ENCODE assay signal across 9 cellular contexts in the genomic region with DNA sequence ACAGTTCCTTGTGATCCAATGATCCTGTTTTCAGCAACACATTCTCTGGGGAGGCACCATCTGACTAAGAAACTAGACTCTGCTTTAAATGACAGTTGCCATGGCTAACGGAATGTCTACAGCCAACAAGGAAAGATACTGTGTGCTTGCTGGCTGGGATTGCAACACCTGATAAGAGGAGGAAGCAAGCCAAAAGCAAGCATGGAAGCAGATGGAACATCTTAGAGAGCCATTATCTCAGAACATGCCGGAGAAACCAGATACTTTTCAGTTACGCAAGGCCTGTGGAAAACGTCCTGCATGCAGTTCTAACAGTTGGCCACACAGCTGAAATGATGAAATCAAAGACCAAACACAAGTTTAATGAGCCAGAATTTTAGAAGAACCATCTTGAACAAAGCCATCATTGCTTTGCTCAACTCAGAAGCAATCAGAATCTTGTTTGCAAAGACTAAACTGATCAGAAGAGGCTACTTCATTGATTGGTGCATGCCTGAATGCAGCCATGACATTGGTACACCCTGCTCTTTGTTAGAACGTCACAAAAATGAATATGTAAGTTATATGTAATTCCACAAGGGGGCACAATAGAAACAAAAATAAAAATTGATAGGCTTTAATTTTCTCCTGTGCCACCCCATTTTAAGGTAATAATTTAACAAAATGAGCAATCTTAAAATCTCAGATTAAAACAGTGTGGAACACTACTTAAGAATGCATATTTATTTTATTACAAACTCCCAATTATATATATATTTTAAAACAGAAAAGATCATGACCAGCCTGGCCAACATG. TPM values are rescaled to one million over a fixed set of nuclear protein-coding genes. Genes with fewer than 3 reads are reported as not detected.
DNase-seq lines count a peak whose midpoint lies in the region; ATAC-seq, FAIRE-seq and TF ChIP-seq lines count a peak whose summit lies in the region.
"Had no signal": no experiment of that assay in that cellular context is flagged by ENCODE, and none has a peak within 500 bp of the region (broad histone marks: within the 10 kb centered on the region; RNA-seq: fewer than 3 reads in every experiment).

No MANE protein-coding gene starts in this region.

- no peak overlapping the region for H3K4me2 ChIP-seq in GM23338
- no peak overlapping the region for H3K4me2 ChIP-seq in SU-DHL-6 (ENCODE audit: low read depth, low read length, poor library complexity, severe bottlenecking)
- H3K4me2 ChIP-seq in endothelial cell of umbilical vein (ENCODE audit: insufficient read depth, low read length): no peak overlapping the region

- no peaks in the 10 kb centered on the region for H3K79me2 ChIP-seq in GM23338 (replicated peaks; ENCODE audit: insufficient read depth)
- no peaks in the 10 kb centered on the region for H3K79me2 ChIP-seq in SU-DHL-6 (ENCODE audit: insufficient read depth, low read length)
- no peaks in the 10 kb centered on the region for H3K79me2 ChIP-seq in endothelial cell of umbilical vein (ENCODE audit: control insufficient read depth, insufficient read depth, low read length)

- H3K36me3 Mint-ChIP-seq in GM23338 (ENCODE audit: low read depth): no peaks in the 10 kb centered on the region
- H3K36me3 Mint-ChIP-seq: IgD-negative memory B cell had no signal

- BruUV-seq in endothelial cell of umbilical vein (replicated peaks; lab: Mats Ljungman, UMichigan): no TSS peak

- CTCF ChIA-PET in endothelial cell of umbilical vein (lab: Charles Lee): interaction anchor here (0.6 to 6.1 kb wide), 13 partner anchors 17 to 158 kb away, joined by 3 to 91 read pairs (median 4); no protein-coding TSS in a partner anchor

- H3K9me3 ChIP-seq in MG63: no peaks in the 10 kb centered on the region
- H3K9me3 ChIP-seq in SU-DHL-6 (ENCODE audit: insufficient read depth, low read length): no peaks in the 10 kb centered on the region
- no peaks in the 10 kb centered on the region for H3K9me3 ChIP-seq in endothelial cell of umbilical vein (replicated peaks; ENCODE audit: control insufficient read depth, insufficient read depth, low read length)
- no peaks in the 10 kb centered on the region for H3K9me3 ChIP-seq in vagina

- dilution Hi-C loops in endothelial cell of umbilical vein (cut with MboI; ENCODE audit: extremely low pct_ligation_motif_present, low sequenced_read_pairs): no loop called here

- H3K27ac Mint-ChIP-seq in GM23338: peak overlapping the region; percentile 33

- no peaks in the 10 kb centered on the region for H3K27me3 ChIP-seq in GM23338 (ENCODE audit: insufficient read depth)
- no peaks in the 10 kb centered on the region for H3K27me3 ChIP-seq in MG63
- H3K27me3 ChIP-seq in SU-DHL-6 (ENCODE audit: low read length): no peaks in the 10 kb centered on the region
- H3K27me3 ChIP-seq in endothelial cell of umbilical vein (ENCODE audit: control insufficient read depth in 2 of 2, insufficient read depth in 2 of 2, low read length in 2 of 2): peaks cover 0 to 4% of the 10 kb centered on the region in 2 experiments
- H3K27me3 ChIP-seq in vagina: no peaks in the 10 kb centered on the region

- no peak overlapping the region for H3K9ac ChIP-seq in SU-DHL-6 (ENCODE audit: low read length)
- H3K9ac ChIP-seq in endothelial cell of umbilical vein (replicated peaks; ENCODE audit: extremely low read depth, insufficient read depth, low read length): no peak overlapping the region

- H3K4me1 Mint-ChIP-seq in GM23338: peaks cover 4% of the 10 kb centered on the region

- no peak overlapping the region for H3K27ac ChIP-seq in GM23338 (ENCODE audit: low read depth)
- no peak overlapping the region for H3K27ac ChIP-seq in SU-DHL-6 (ENCODE audit: low read depth, low read length)
- H3K27ac ChIP-seq in endothelial cell of umbilical vein (ENCODE audit: insufficient read depth, low read depth, low read length): no peak overlapping the region
- H3K27ac ChIP-seq in vagina: peak overlapping the region; percentile 43

- H3K9me2 ChIP-seq in GM23338 (ENCODE audit: insufficient read depth) (no peaks in the 10 kb centered on the region), SU-DHL-6 (replicated peaks; ENCODE audit: insufficient read depth, low read length) (no peaks in the 10 kb centered on the region)

- TF ChIP-seq POLR2A in endothelial cell of umbilical vein (IDR thresholded peaks at IDR 0.05; ENCODE audit: low read depth, low read length): no peak
- no peak for TF ChIP-seq POLR2A in vagina (IDR thresholded peaks at IDR 0.05)

- no peaks in the 10 kb centered on the region for H3K36me3 ChIP-seq in GM23338 (ENCODE audit: insufficient read depth)
- no peaks in the 10 kb centered on the region for H3K36me3 ChIP-seq in MG63
- H3K36me3 ChIP-seq in SU-DHL-6 (ENCODE audit: low read length): no peaks in the 10 kb centered on the region
- H3K36me3 ChIP-seq in endothelial cell of umbilical vein (ENCODE audit: control insufficient read depth in 2 of 2, extremely low read depth in 1 of 2, insufficient read depth in 2 of 2, low read length in 2 of 2): no peaks in the 10 kb centered on the region
- H3K36me3 ChIP-seq in vagina: no peaks in the 10 kb centered on the region

- peak; percentile 49 for FAIRE-seq in endothelial cell of umbilical vein (lab: Jason Lieb, UNC)

- no peaks in the 10 kb centered on the region for H3K9me1 ChIP-seq in endothelial cell of umbilical vein (replicated peaks; ENCODE audit: control insufficient read depth, extremely low read depth, insufficient read depth, low read length)

- H3K27me3 Mint-ChIP-seq in GM23338 (ENCODE audit: insufficient read depth, low read depth, poor library complexity): peaks cover 2% of the 10 kb centered on the region
- H3K27me3 Mint-ChIP-seq: IgD-negative memory B cell had no signal

- H3K9me3 Mint-ChIP-seq in GM23338: no peaks in the 10 kb centered on the region; the same call in 2 of the 3 replicates
- H3K9me3 Mint-ChIP-seq: IgD-negative memory B cell had no signal

- in situ Hi-C loops in G401 (cut with HindIII; ENCODE audit: low sequenced_read_pairs): no loop called here

- no peaks in the 10 kb centered on the region for H4K20me1 ChIP-seq in GM23338 (replicated peaks; ENCODE audit: insufficient read depth)
- H4K20me1 ChIP-seq in SU-DHL-6 (ENCODE audit: low read depth, low read length): no peaks in the 10 kb centered on the region
- H4K20me1 ChIP-seq in endothelial cell of umbilical vein (replicated peaks; ENCODE audit: control insufficient read depth, extremely low read depth, insufficient read depth, low read length): no peaks in the 10 kb centered on the region

- H3F3A ChIP-seq in GM23338 (replicated peaks; ENCODE audit: low read depth): no peaks in the 10 kb centered on the region
- H3F3A ChIP-seq in SU-DHL-6 (ENCODE audit: insufficient read depth): no peaks in the 10 kb centered on the region

- DNase-seq in A172 (ENCODE audit: low spot score) (peak; percentile 47), G401 (ENCODE audit: low spot score) (peak; percentile 63), GM23338 (ENCODE audit: low spot score) (peak; percentile 66), MG63 (peak; percentile 8), endothelial cell of umbilical vein (ENCODE audit: low read depth, low spot score) (peak; percentile 68), midbrain (lab: John Stamatoyannopoulos, UW) (peak; percentile 59), vagina (ENCODE audit: extremely low spot score in 2 of 2) (peak in 1 of 2 donors; percentile 97)

- peak overlapping the region; percentile 6; the same call in 1 of the 2 replicates for H2AFZ ChIP-seq in GM23338
- no peak overlapping the region for H2AFZ ChIP-seq in SU-DHL-6 (ENCODE audit: low read depth, low read length, severe bottlenecking)
- no peak overlapping the region for H2AFZ ChIP-seq in endothelial cell of umbilical vein (ENCODE audit: low read depth, low read length)

- ATAC-seq in GM23338: peak; percentile 85

- peak; percentile 39 to 84 for TF ChIP-seq CTCF in GM23338 (conservative IDR thresholded peaks at IDR 0.05; ENCODE audit: low read depth in 2 of 2)
- TF ChIP-seq CTCF in SU-DHL-6 (IDR thresholded peaks at IDR 0.05; ENCODE audit: insufficient read depth, low read length, poor library complexity, severe bottlenecking): peak; percentile 30
- peak in 1 of 2 donors; percentile 33 for TF ChIP-seq CTCF in endothelial cell of umbilical vein (IDR thresholded peaks at IDR 0.05; ENCODE audit: extremely low read depth in 1 of 2, insufficient read depth in 1 of 2, low read depth in 1 of 2, low read length in 2 of 2)
- peak in 2 of 3 experiments; percentile 25 to 69 for TF ChIP-seq CTCF in vagina (IDR thresholded peaks at IDR 0.05)

- H3K4me1 ChIP-seq in GM23338 (ENCODE audit: insufficient read depth) (peaks cover 8% of the 10 kb centered on the region), endothelial cell of umbilical vein (ENCODE audit: control insufficient read depth, extremely low read depth, insufficient read depth, low read length) (no peaks in the 10 kb centered on the region), vagina (peaks cover 12% of the 10 kb centered on the region)

- no peak overlapping the region for H3K4me3 Mint-ChIP-seq in GM23338
- H3K4me3 Mint-ChIP-seq: IgD-negative memory B cell had no signal

- intact Hi-C loops in endothelial cell of umbilical vein (cut with micrococcal nuclease) (loop anchor here (1.0 to 5.0 kb wide), 4 partner anchors 59 to 148 kb away; a partner anchor contains a TSS), vagina (cut with DNase I) (no loop called here)

- H3K4me3 ChIP-seq in GM23338: no peak overlapping the region
- H3K4me3 ChIP-seq in MG63: no peak overlapping the region
- H3K4me3 ChIP-seq in SU-DHL-6 (ENCODE audit: insufficient read depth, low read length, poor library complexity, severe bottlenecking): no peak overlapping the region
- no peak overlapping the region for H3K4me3 ChIP-seq in endothelial cell of umbilical vein (replicated peaks in 1 of 3; ENCODE audit: insufficient read depth in 1 of 3, low read depth in 1 of 3, low read length in 3 of 3)
- no peak overlapping the region for H3K4me3 ChIP-seq in vagina

- POLR2A ChIA-PET in endothelial cell of umbilical vein (lab: Charles Lee): no interaction called here

RNA-seq across cellular contexts. Expression of a gene that starts 50.8 kb away (rescaled TPM):
- 6.0 and 6.6 TPM in 2 replicates for total RNA-seq in A172 (2014; rRNA removed; shearing (Covaris generic))
- total RNA-seq in G401 (2014; rRNA removed; shearing (Covaris generic)): 10.3 and 13.9 TPM in 2 replicates
- total RNA-seq in GM23338 (2014; rRNA removed; shearing (Covaris generic)): 5.1 and 5.8 TPM in 2 replicates
- polyA plus RNA-seq in GM23338 (2016; fragmentation: Nextera tagmentation; extraction: Ambion mirVana): 2.0 and 3.0 TPM in 2 replicates
- 0.81 and 0.89 TPM in 2 replicates for total RNA-seq in MG63 (2014; rRNA removed; shearing (Covaris generic); ENCODE audit: low replicate concordance)
- total RNA-seq in endothelial cell of umbilical vein: 0.14 and 0.24 TPM in 2 replicates
- polyA plus RNA-seq in endothelial cell of umbilical vein: 0.05 and 0.07 TPM in 2 replicates
- polyA plus RNA-seq in endothelial cell of umbilical vein (2011; cell fraction: cytosol; rRNA removed): 0.09 and 0.10 TPM in 2 replicates
- 0.08 and 0.10 TPM in 2 replicates for polyA plus RNA-seq in endothelial cell of umbilical vein (2011; cell fraction: nucleus; rRNA removed)
- 0.17 and 0.49 TPM in 2 replicates for polyA plus RNA-seq in endothelial cell of umbilical vein (2012)
- polyA minus RNA-seq in endothelial cell of umbilical vein: 0.08 and 0.39 TPM in 2 replicates
- polyA minus RNA-seq in endothelial cell of umbilical vein (2011; cell fraction: cytosol; rRNA and poly(A)+ RNA removed): 3.4 TPM
- not detected in 2 replicates for polyA minus RNA-seq in endothelial cell of umbilical vein (2011; cell fraction: nucleus; rRNA and poly(A)+ RNA removed)
- total RNA-seq in vagina: 10.1 TPM
- polyA plus RNA-seq: IgD-negative memory B cell had no signal

RNA-seq across cellular contexts. Expression of a gene that starts 57.9 kb away (rescaled TPM):
- 54.8 and 69.0 TPM in 2 replicates for total RNA-seq in A172 (2014; rRNA removed; shearing (Covaris generic))
- 61.8 and 93.8 TPM in 2 replicates for total RNA-seq in G401 (2014; rRNA removed; shearing (Covaris generic))
- 62.7 and 72.1 TPM in 2 replicates for total RNA-seq in GM23338 (2014; rRNA removed; shearing (Covaris generic))
- polyA plus RNA-seq in GM23338 (2016; fragmentation: Nextera tagmentation; extraction: Ambion mirVana) (117 TPM in 2 replicates), endothelial cell of umbilical vein (4.8 and 6.5 TPM in 2 replicates)
- 18.9 and 26.4 TPM in 2 replicates for total RNA-seq in MG63 (2014; rRNA removed; shearing (Covaris generic); ENCODE audit: low replicate concordance)
- total RNA-seq in endothelial cell of umbilical vein (74.4 and 75.4 TPM in 2 replicates), vagina (24.3 TPM)
- 12.6 and 17.2 TPM in 2 replicates for polyA plus RNA-seq in endothelial cell of umbilical vein (2011; cell fraction: cytosol; rRNA removed)
- polyA plus RNA-seq in endothelial cell of umbilical vein (2011; cell fraction: nucleus; rRNA removed): 22.9 and 27.4 TPM in 2 replicates
- 37.9 and 48.6 TPM in 2 replicates for polyA plus RNA-seq in endothelial cell of umbilical vein (2012)
- 12.0 and 14.9 TPM in 2 replicates for polyA minus RNA-seq in endothelial cell of umbilical vein
- polyA minus RNA-seq in endothelial cell of umbilical vein (2011; cell fraction: cytosol; rRNA and poly(A)+ RNA removed): 24.7 TPM
- polyA minus RNA-seq in endothelial cell of umbilical vein (2011; cell fraction: nucleus; rRNA and poly(A)+ RNA removed): 16.1 and 23.7 TPM in 2 replicates
